ENCODE assay signal across 23 cellular contexts in genomic region chr3:167742338-167742737, GRCh38.
"Had no signal": no experiment of that assay in that cellular context is flagged by ENCODE, and none has a peak within 500 bp of the region (broad histone marks: within the 10 kb centered on the region; RNA-seq: fewer than 3 reads in every experiment).

No MANE protein-coding gene starts in this region.

- H3K4me3 ChIP-seq: body of pancreas, cardiac muscle cell, heart left ventricle, lower lobe of right lung, thyroid gland, upper lobe of right lung had no signal

- H3K4me3 Mint-ChIP-seq: activated B cell treated with CpG ODN at 0.5 μM for 24 hours; activated CD4-positive, alpha-beta T cell treated with anti-CD3 and anti-CD28 coated beads for 36 hours; activated naive CD4-positive, alpha-beta T cell treated with anti-CD3 and anti-CD28 coated beads for 36 hours; activated naive CD8-positive, alpha-beta T cell treated with anti-CD3 and anti-CD28 coated beads, Interleukin-2, amount 10 ng/mL, durations not matched to agents 7 days and 5 days; activated T-cell treated with anti-CD3 and anti-CD28 coated beads, Interleukin-2, amount 50 U/mL, for 4 hours; effector memory CD8-positive, alpha-beta T cell; natural killer cell; stimulated activated naive B cell treated with anti-CD40 and anti-IgM and Interleukin-4, amounts not matched to agents 10 μg/mL and 1 μg/mL and 100 μg/mL, for 72 hours had no signal

- H3K4me1 Mint-ChIP-seq: activated naive CD8-positive, alpha-beta T cell treated with anti-CD3 and anti-CD28 coated beads, Interleukin-2, amount 10 ng/mL, durations not matched to agents 7 days and 5 days had no signal

- H3K27me3 ChIP-seq: body of pancreas, cardiac muscle cell, heart left ventricle, thyroid gland, upper lobe of right lung had no signal

- H3K4me1 ChIP-seq: heart left ventricle, lower lobe of right lung, thyroid gland, upper lobe of right lung had no signal

- H3K36me3 ChIP-seq: cardiac muscle cell, lower lobe of right lung, thyroid gland, upper lobe of right lung had no signal

- H3K27ac ChIP-seq: body of pancreas, cardiac muscle cell, heart left ventricle, lower lobe of right lung, thyroid gland, upper lobe of right lung had no signal

- H3K9me3 ChIP-seq: body of pancreas, heart left ventricle, lower lobe of right lung, thyroid gland, upper lobe of right lung had no signal

- ATAC-seq: activated CD4-positive, alpha-beta T cell treated with anti-CD3 and anti-CD28 coated beads for 36 hours; activated T-cell treated with anti-CD3 and anti-CD28 coated beads, Interleukin-2, amount 50 U/mL, for 4 hours; body of pancreas; effector memory CD8-positive, alpha-beta T cell; esophagus mucosa; heart left ventricle; left lobe of liver; lower lobe of right lung; natural killer cell; stimulated activated naive B cell treated with anti-CD40 and anti-IgM and Interleukin-4, amounts not matched to agents 10 μg/mL and 1 μg/mL and 100 μg/mL, for 72 hours; upper lobe of right lung had no signal

- H3K27ac Mint-ChIP-seq: activated B cell treated with CpG ODN at 0.5 μM for 24 hours; activated CD4-positive, alpha-beta T cell treated with anti-CD3 and anti-CD28 coated beads for 36 hours; activated naive CD4-positive, alpha-beta T cell treated with anti-CD3 and anti-CD28 coated beads for 36 hours; activated naive CD8-positive, alpha-beta T cell treated with anti-CD3 and anti-CD28 coated beads, Interleukin-2, amount 10 ng/mL, durations not matched to agents 7 days and 5 days; effector memory CD8-positive, alpha-beta T cell; natural killer cell; progenitor cell of endocrine pancreas; stimulated activated naive B cell treated with anti-CD40 and anti-IgM and Interleukin-4, amounts not matched to agents 10 μg/mL and 1 μg/mL and 100 μg/mL, for 72 hours had no signal

- H3K9me3 Mint-ChIP-seq: activated naive CD4-positive, alpha-beta T cell treated with anti-CD3 and anti-CD28 coated beads for 36 hours; activated naive CD8-positive, alpha-beta T cell treated with anti-CD3 and anti-CD28 coated beads, Interleukin-2, amount 10 ng/mL, durations not matched to agents 7 days and 5 days; activated T-cell treated with anti-CD3 and anti-CD28 coated beads, Interleukin-2, amount 50 U/mL, for 4 hours; effector memory CD8-positive, alpha-beta T cell; natural killer cell had no signal

- H3K36me3 Mint-ChIP-seq: activated naive CD8-positive, alpha-beta T cell treated with anti-CD3 and anti-CD28 coated beads, Interleukin-2, amount 10 ng/mL, durations not matched to agents 7 days and 5 days; natural killer cell had no signal

- H3K27me3 Mint-ChIP-seq: activated B cell treated with CpG ODN at 0.5 μM for 24 hours; activated CD4-positive, alpha-beta T cell treated with anti-CD3 and anti-CD28 coated beads for 36 hours; activated naive CD8-positive, alpha-beta T cell treated with anti-CD3 and anti-CD28 coated beads, Interleukin-2, amount 10 ng/mL, durations not matched to agents 7 days and 5 days; effector memory CD8-positive, alpha-beta T cell; progenitor cell of endocrine pancreas; stimulated activated naive B cell treated with anti-CD40 and anti-IgM and Interleukin-4, amounts not matched to agents 10 μg/mL and 1 μg/mL and 100 μg/mL, for 72 hours had no signal

- DNase-seq: activated B cell treated with CpG ODN at 0.5 μM for 24 hours; activated CD4-positive, alpha-beta T cell treated with anti-CD3 and anti-CD28 coated beads for 36 hours; activated CD4-positive, alpha-beta T cell treated with anti-CD3 and anti-CD28 coated beads, Interleukin-2, amount 50 U/mL, for 4 hours; activated CD8-positive, alpha-beta memory T cell treated with anti-CD3 and anti-CD28 coated beads, Interleukin-2, amount 50 U/mL, for 48 hours; activated naive CD4-positive, alpha-beta T cell treated with anti-CD3 and anti-CD28 coated beads for 36 hours; activated naive CD8-positive, alpha-beta T cell treated with anti-CD3 and anti-CD28 coated beads, Interleukin-2, amount 10 ng/mL, durations not matched to agents 7 days and 5 days; activated T-cell treated with anti-CD3 and anti-CD28 coated beads, Interleukin-2, amount 50 U/mL, for 4 hours; body of pancreas; effector memory CD8-positive, alpha-beta T cell; heart left ventricle; lower lobe of right lung; natural killer cell; retina; stimulated activated CD4-positive, alpha-beta T cell treated with anti-CD3 and anti-CD28 coated beads, Interleukin-2, amount 100 ng/mL, for 48 hours; stimulated activated CD8-positive, alpha-beta memory T cell treated with anti-CD3 and anti-CD28 coated beads, Interleukin-4, amount 100 ng/mL, for 48 hours; stimulated activated naive B cell treated with anti-CD40 and anti-IgM and Interleukin-4, amounts not matched to agents 10 μg/mL and 1 μg/mL and 100 μg/mL, for 72 hours; T1000; thyroid gland; upper lobe of right lung had no signal
